ENCODE assay signal across 1 cellular context in the genomic region with DNA sequence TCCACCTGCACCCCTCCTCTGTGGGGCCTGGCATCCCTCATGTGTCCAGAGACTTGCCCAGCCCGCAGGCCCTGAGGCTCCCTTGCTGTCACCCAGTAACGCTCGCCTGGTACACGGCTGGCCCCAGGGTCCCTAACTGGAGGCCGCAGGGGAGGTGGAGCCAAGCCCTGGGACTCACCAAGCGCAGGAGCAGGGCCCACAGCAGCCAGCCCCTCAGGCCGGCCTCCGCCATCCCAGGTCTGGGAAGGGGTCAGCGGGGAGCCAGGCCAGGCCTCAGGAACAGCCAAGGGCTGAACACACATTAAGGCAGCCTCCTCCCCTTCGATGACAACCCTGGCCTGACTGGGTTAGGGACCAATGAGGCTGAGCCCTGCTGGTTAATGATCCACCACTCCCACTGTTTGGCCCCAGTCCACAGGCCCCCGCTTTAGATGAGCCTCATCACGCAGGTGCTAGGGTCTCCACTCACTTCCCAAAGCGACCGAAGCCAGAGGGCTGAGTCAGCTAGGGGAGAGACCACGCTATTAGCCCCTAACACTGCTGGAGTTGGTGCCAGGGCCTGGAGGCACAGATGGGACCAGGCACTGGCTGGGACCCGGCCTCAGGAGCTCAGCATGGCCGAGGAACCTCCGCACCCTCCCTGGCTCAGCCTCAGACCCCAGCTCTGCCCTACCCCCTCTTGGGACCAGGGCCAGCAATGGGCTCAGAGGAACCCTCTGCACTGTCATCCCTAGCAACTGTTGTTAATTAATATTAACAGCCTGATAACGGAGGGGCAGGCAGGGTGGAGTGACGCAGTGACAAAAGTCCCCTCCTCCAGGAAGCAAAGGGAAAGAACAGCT.
TF ChIP-seq lines count a peak whose summit lies in the region.

A gene with protein sequence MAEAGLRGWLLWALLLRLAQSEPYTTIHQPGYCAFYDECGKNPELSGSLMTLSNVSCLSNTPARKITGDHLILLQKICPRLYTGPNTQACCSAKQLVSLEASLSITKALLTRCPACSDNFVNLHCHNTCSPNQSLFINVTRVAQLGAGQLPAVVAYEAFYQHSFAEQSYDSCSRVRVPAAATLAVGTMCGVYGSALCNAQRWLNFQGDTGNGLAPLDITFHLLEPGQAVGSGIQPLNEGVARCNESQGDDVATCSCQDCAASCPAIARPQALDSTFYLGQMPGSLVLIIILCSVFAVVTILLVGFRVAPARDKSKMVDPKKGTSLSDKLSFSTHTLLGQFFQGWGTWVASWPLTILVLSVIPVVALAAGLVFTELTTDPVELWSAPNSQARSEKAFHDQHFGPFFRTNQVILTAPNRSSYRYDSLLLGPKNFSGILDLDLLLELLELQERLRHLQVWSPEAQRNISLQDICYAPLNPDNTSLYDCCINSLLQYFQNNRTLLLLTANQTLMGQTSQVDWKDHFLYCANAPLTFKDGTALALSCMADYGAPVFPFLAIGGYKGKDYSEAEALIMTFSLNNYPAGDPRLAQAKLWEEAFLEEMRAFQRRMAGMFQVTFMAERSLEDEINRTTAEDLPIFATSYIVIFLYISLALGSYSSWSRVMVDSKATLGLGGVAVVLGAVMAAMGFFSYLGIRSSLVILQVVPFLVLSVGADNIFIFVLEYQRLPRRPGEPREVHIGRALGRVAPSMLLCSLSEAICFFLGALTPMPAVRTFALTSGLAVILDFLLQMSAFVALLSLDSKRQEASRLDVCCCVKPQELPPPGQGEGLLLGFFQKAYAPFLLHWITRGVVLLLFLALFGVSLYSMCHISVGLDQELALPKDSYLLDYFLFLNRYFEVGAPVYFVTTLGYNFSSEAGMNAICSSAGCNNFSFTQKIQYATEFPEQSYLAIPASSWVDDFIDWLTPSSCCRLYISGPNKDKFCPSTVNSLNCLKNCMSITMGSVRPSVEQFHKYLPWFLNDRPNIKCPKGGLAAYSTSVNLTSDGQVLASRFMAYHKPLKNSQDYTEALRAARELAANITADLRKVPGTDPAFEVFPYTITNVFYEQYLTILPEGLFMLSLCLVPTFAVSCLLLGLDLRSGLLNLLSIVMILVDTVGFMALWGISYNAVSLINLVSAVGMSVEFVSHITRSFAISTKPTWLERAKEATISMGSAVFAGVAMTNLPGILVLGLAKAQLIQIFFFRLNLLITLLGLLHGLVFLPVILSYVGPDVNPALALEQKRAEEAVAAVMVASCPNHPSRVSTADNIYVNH (N-terminal part only) (minus strand): TSS at position 303 of the 842 bp plus-strand sequence. CDS start 71 bp downstream, at position 232.

TF ChIP-seq in HepG2, 621 proteins besides CTCF, POLR2A, EP300 and RAD21 (continued from another document and continues in another):
- TF ChIP-seq, protein P1, sequence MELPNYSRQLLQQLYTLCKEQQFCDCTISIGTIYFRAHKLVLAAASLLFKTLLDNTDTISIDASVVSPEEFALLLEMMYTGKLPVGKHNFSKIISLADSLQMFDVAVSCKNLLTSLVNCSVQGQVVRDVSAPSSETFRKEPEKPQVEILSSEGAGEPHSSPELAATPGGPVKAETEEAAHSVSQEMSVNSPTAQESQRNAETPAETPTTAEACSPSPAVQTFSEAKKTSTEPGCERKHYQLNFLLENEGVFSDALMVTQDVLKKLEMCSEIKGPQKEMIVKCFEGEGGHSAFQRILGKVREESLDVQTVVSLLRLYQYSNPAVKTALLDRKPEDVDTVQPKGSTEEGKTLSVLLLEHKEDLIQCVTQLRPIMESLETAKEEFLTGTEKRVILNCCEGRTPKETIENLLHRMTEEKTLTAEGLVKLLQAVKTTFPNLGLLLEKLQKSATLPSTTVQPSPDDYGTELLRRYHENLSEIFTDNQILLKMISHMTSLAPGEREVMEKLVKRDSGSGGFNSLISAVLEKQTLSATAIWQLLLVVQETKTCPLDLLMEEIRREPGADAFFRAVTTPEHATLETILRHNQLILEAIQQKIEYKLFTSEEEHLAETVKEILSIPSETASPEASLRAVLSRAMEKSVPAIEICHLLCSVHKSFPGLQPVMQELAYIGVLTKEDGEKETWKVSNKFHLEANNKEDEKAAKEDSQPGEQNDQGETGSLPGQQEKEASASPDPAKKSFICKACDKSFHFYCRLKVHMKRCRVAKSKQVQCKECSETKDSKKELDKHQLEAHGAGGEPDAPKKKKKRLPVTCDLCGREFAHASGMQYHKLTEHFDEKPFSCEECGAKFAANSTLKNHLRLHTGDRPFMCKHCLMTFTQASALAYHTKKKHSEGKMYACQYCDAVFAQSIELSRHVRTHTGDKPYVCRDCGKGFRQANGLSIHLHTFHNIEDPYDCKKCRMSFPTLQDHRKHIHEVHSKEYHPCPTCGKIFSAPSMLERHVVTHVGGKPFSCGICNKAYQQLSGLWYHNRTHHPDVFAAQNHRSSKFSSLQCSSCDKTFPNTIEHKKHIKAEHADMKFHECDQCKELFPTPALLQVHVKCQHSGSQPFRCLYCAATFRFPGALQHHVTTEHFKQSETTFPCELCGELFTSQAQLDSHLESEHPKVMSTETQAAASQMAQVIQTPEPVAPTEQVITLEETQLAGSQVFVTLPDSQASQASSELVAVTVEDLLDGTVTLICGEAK (IDR thresholded peaks at IDR 0.05), result no peak
- TF ChIP-seq, protein P1 (CRISPR knock-in tag; IDR thresholded peaks at IDR 0.05), result peak; percentile 63; the same call in 1 of the 2 replicates
- TF ChIP-seq NR1H2 (CRISPR knock-in tag; IDR thresholded peaks at IDR 0.05; ENCODE audit: borderline replicate concordance, low read depth) (no peak), SRF (IDR thresholded peaks at IDR 0.05; ENCODE audit: low read depth, low read length) (no peak), ZNF350 (CRISPR knock-in tag; IDR thresholded peaks at IDR 0.05; ENCODE audit: borderline replicate concordance, low read depth) (peak; percentile 55; the same call in 1 of the 2 replicates), ZNF530 (CRISPR knock-in tag; IDR thresholded peaks at IDR 0.05; ENCODE audit: low read depth) (no peak), SKI (IDR thresholded peaks at IDR 0.05; ENCODE audit: partially characterized antibody) (peak; percentile 10), TAF1 (CRISPR knock-in tag; IDR thresholded peaks at IDR 0.05) (peak; percentile 95), CBX5 (CRISPR knock-in tag; IDR thresholded peaks at IDR 0.05; ENCODE audit: borderline replicate concordance) (no peak), BCL6 (CRISPR knock-in tag; IDR thresholded peaks at IDR 0.05) (peak; percentile 64), HOXD1 (CRISPR knock-in tag; IDR thresholded peaks at IDR 0.05) (peak; percentile 83; the same call in 1 of the 2 replicates), ZNF333 (CRISPR knock-in tag; IDR thresholded peaks at IDR 0.05; ENCODE audit: borderline replicate concordance) (no peak), ZNF484 (CRISPR knock-in tag; IDR thresholded peaks at IDR 0.05; ENCODE audit: borderline replicate concordance, low read depth) (no peak), ZBTB1 (CRISPR knock-in tag; IDR thresholded peaks at IDR 0.05; ENCODE audit: borderline replicate concordance) (peak; percentile 19; the same call in 1 of the 2 replicates), POLR2AphosphoS5 (IDR thresholded peaks at IDR 0.05; ENCODE audit: low read depth, low read length) (peak; percentile 99), ZNF607 (CRISPR knock-in tag; IDR thresholded peaks at IDR 0.05; ENCODE audit: borderline replicate concordance) (peak; percentile 93), ZNF790 (CRISPR knock-in tag; IDR thresholded peaks at IDR 0.05; ENCODE audit: borderline replicate concordance) (peak; percentile 95; the same call in 1 of the 2 replicates), BORCS8-MEF2B (CRISPR knock-in tag; IDR thresholded peaks at IDR 0.05) (peak; percentile 85)
- TF ChIP-seq, protein P2, sequence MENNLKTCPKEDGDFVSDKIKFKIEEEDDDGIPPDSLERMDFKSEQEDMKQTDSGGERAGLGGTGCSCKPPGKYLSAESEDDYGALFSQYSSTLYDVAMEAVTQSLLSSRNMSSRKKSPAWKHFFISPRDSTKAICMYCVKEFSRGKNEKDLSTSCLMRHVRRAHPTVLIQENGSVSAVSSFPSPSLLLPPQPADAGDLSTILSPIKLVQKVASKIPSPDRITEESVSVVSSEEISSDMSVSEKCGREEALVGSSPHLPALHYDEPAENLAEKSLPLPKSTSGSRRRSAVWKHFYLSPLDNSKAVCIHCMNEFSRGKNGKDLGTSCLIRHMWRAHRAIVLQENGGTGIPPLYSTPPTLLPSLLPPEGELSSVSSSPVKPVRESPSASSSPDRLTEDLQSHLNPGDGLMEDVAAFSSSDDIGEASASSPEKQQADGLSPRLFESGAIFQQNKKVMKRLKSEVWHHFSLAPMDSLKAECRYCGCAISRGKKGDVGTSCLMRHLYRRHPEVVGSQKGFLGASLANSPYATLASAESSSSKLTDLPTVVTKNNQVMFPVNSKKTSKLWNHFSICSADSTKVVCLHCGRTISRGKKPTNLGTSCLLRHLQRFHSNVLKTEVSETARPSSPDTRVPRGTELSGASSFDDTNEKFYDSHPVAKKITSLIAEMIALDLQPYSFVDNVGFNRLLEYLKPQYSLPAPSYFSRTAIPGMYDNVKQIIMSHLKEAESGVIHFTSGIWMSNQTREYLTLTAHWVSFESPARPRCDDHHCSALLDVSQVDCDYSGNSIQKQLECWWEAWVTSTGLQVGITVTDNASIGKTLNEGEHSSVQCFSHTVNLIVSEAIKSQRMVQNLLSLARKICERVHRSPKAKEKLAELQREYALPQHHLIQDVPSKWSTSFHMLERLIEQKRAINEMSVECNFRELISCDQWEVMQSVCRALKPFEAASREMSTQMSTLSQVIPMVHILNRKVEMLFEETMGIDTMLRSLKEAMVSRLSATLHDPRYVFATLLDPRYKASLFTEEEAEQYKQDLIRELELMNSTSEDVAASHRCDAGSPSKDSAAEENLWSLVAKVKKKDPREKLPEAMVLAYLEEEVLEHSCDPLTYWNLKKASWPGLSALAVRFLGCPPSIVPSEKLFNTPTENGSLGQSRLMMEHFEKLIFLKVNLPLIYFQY (CRISPR knock-in tag; IDR thresholded peaks at IDR 0.05; ENCODE audit: borderline replicate concordance), result peak; percentile 71
- TF ChIP-seq, protein P3, sequence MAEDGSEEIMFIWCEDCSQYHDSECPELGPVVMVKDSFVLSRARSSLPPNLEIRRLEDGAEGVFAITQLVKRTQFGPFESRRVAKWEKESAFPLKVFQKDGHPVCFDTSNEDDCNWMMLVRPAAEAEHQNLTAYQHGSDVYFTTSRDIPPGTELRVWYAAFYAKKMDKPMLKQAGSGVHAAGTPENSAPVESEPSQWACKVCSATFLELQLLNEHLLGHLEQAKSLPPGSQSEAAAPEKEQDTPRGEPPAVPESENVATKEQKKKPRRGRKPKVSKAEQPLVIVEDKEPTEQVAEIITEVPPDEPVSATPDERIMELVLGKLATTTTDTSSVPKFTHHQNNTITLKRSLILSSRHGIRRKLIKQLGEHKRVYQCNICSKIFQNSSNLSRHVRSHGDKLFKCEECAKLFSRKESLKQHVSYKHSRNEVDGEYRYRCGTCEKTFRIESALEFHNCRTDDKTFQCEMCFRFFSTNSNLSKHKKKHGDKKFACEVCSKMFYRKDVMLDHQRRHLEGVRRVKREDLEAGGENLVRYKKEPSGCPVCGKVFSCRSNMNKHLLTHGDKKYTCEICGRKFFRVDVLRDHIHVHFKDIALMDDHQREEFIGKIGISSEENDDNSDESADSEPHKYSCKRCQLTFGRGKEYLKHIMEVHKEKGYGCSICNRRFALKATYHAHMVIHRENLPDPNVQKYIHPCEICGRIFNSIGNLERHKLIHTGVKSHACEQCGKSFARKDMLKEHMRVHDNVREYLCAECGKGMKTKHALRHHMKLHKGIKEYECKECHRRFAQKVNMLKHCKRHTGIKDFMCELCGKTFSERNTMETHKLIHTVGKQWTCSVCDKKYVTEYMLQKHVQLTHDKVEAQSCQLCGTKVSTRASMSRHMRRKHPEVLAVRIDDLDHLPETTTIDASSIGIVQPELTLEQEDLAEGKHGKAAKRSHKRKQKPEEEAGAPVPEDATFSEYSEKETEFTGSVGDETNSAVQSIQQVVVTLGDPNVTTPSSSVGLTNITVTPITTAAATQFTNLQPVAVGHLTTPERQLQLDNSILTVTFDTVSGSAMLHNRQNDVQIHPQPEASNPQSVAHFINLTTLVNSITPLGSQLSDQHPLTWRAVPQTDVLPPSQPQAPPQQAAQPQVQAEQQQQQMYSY (CRISPR knock-in tag; IDR thresholded peaks at IDR 0.05), result peak; percentile 89
